Comparison of ENCODE assay signal across 8 cellular contexts in the genomic region with DNA sequence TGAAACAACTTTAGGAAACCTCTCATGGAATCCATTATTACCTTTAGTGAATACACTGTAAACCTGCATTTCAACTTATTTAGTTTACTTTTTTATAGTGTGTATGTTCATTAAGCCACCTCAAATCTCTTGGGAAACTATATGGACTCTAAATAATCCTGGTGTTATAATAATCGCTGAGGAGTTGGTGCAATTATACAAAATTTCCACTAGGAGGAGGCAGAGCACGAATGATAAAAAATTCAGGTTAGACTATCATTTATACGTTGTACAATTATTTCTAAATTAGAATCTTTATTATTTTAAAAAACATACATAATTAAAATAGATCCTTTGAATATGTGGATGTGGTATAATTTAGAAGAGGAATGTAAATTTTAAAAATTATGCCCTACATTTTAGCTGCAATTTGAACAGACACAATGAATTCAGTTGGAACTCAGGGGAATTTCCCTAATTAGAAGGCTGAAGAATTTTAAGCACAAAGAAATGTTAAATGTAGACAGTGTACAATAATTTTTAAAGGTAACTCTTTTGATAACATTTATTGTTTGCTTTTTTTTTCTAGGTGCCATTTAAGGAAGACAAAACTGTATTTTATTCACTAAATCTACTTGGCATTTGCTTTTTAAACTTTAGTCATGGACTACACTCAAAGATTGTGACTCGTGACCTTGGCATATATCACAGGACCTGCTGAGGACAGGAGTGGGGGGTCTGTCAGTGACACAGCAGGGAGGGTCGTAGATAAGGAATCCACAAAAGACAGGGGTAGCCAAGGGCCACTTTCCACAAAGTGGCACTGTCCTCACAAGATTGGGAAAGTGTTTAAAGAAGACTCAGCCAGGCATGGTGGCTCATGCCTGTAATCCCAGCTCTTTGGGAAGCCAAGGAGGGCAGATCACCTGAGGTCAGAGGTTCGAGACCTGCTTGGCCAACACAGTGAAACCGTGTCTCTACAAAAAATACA. TPM values are rescaled to one million over a fixed set of nuclear protein-coding genes. Genes with fewer than 3 reads are reported as not detected.
DNase-seq lines count a peak whose midpoint lies in the region; ATAC-seq, FAIRE-seq and TF ChIP-seq lines count a peak whose summit lies in the region.

No MANE protein-coding gene starts in this region.

- H3K36me3 ChIP-seq in endodermal cell (ENCODE audit: control insufficient read depth, insufficient read depth, low read length) (no peaks in the 10 kb centered on the region), pancreas (no peaks in the 10 kb centered on the region)

- H3K27me3 ChIP-seq in endodermal cell (ENCODE audit: control insufficient read depth, insufficient read depth, low read length, poor library complexity, severe bottlenecking) (peaks cover 6% of the 10 kb centered on the region), pancreas (peaks cover 0 to 4% (median 0%) of the 10 kb centered on the region in 4 donors)

- peak in 3 of 4 donors; percentile 64 to 74 (median 72) for ATAC-seq in pancreas
- ATAC-seq in GM19463 (IDR thresholded peaks at IDR 0.05; ENCODE audit: unreplicated experiment) = no peak
- no peak for ATAC-seq in activated CD8-positive, alpha-beta memory T cell treated with anti-CD3 and anti-CD28 coated beads, Interleukin-2, amount 10 ng/mL, durations not matched to agents 7 days and 5 days
- no peak for ATAC-seq in HG03095 (IDR thresholded peaks at IDR 0.05; ENCODE audit: unreplicated experiment)

- H3K36me3 Mint-ChIP-seq in endodermal cell (ENCODE audit: low read depth) = no peaks in the 10 kb centered on the region
- H3K36me3 Mint-ChIP-seq in activated CD8-positive, alpha-beta memory T cell treated with anti-CD3 and anti-CD28 coated beads, Interleukin-2, amount 10 ng/mL, durations not matched to agents 7 days and 5 days = no peaks in the 10 kb centered on the region

- intact Hi-C loops in pancreas (cut with DNase I) = loop anchor here in 1 of 3 donors (10.0 kb wide), 1 partner anchor 330 kb away; no protein-coding TSS in a partner anchor

- 55 to 76% methylated on average over 4 to 5 of the region's 7 CpGs for WGBS in endodermal cell (ENCODE audit: insufficient coverage in 1 of 2, insufficient read length in 1 of 2), 2 experiments
- 29 to 31% methylated on average over 7 of the region's 7 CpGs for WGBS in pancreas, 2 donors

- H3K9ac ChIP-seq in endodermal cell (ENCODE audit: extremely low read depth, low read length, poor library complexity, severe bottlenecking) = no peak overlapping the region

- TF ChIP-seq CTCF in AG09309 (IDR thresholded peaks at IDR 0.05; ENCODE audit: control insufficient read depth, insufficient read depth, low read depth, low read length, missing control alignments) = peak; percentile 59
- peak; percentile 88 for TF ChIP-seq CTCF in endodermal cell (conservative IDR thresholded peaks at IDR 0.05)
- TF ChIP-seq CTCF in pancreas (IDR thresholded peaks at IDR 0.05) = peak; percentile 43 to 69 (median 67)

- DNase-seq in AG09309 (ENCODE audit: low read depth) (no peak), GM19239 (ENCODE audit: insufficient read length, low spot score) (peak; percentile 25), OCI-M1 (lab: John Stamatoyannopoulos, UW) (peak; percentile 82), endodermal cell (peak; percentile 63), pancreas (no peak)
- DNase-seq in activated CD8-positive, alpha-beta memory T cell treated with anti-CD3 and anti-CD28 coated beads, Interleukin-2, amount 10 ng/mL, durations not matched to agents 7 days and 5 days = no peak

- H3K9me3 Mint-ChIP-seq in endodermal cell = peaks cover 14% of the 10 kb centered on the region
- H3K9me3 Mint-ChIP-seq in activated CD8-positive, alpha-beta memory T cell treated with anti-CD3 and anti-CD28 coated beads, Interleukin-2, amount 10 ng/mL, durations not matched to agents 7 days and 5 days (ENCODE audit: low read depth) = no peaks in the 10 kb centered on the region

- no peaks in the 10 kb centered on the region for H3K9me3 ChIP-seq in endodermal cell (ENCODE audit: control insufficient read depth, low read length)
- H3K9me3 ChIP-seq in pancreas = no peaks in the 10 kb centered on the region

- FAIRE-seq in GM19239 (lab: Jason Lieb, UNC) (no peak), pancreas (lab: Jason Lieb, UNC) (peak; percentile 97)

- no peak overlapping the region for H3K27ac Mint-ChIP-seq in endodermal cell
- H3K27ac Mint-ChIP-seq in activated CD8-positive, alpha-beta memory T cell treated with anti-CD3 and anti-CD28 coated beads, Interleukin-2, amount 10 ng/mL, durations not matched to agents 7 days and 5 days = no peak overlapping the region

- peaks cover 9% of the 10 kb centered on the region for H3K27me3 Mint-ChIP-seq in endodermal cell (ENCODE audit: insufficient read depth)
- peaks cover 30% of the 10 kb centered on the region for H3K27me3 Mint-ChIP-seq in activated CD8-positive, alpha-beta memory T cell treated with anti-CD3 and anti-CD28 coated beads, Interleukin-2, amount 10 ng/mL, durations not matched to agents 7 days and 5 days

- CTCF ChIA-PET in activated CD8-positive, alpha-beta memory T cell treated with anti-CD3 and anti-CD28 coated beads, Interleukin-2, amount 10 ng/mL, durations not matched to agents 7 days and 5 days (lab: Charles Lee) = interaction anchor here (1.5 to 3.2 kb wide), 4 partner anchors 18 to 333 kb away, joined by 4 to 22 read pairs (median 8); no protein-coding TSS in a partner anchor

- H3K4me3 ChIP-seq in AG09309 (ENCODE audit: control insufficient read depth, low read depth, low read length) (no peak overlapping the region), endodermal cell (ENCODE audit: low read length) (no peak overlapping the region), pancreas (no peak overlapping the region)

- H3K4me3 Mint-ChIP-seq in endodermal cell = no peak overlapping the region
- H3K4me3 Mint-ChIP-seq in activated CD8-positive, alpha-beta memory T cell treated with anti-CD3 and anti-CD28 coated beads, Interleukin-2, amount 10 ng/mL, durations not matched to agents 7 days and 5 days = no peak overlapping the region

- peaks cover 11% of the 10 kb centered on the region for H3K4me1 Mint-ChIP-seq in endodermal cell
- H3K4me1 Mint-ChIP-seq in activated CD8-positive, alpha-beta memory T cell treated with anti-CD3 and anti-CD28 coated beads, Interleukin-2, amount 10 ng/mL, durations not matched to agents 7 days and 5 days = no peaks in the 10 kb centered on the region

- H3K27ac ChIP-seq in endodermal cell (ENCODE audit: low read depth, low read length) (no peak overlapping the region), pancreas (no peak overlapping the region)

- H3K4me1 ChIP-seq in endodermal cell (ENCODE audit: control insufficient read depth, insufficient read depth, low read length) (no peaks in the 10 kb centered on the region), pancreas (no peaks in the 10 kb centered on the region)

RNA-seq across cellular contexts. Expression of a gene that starts 45.5 kb away (rescaled TPM):
- 10 to 100 TPM; 22.0 to 27.0 TPM for total RNA-seq in endodermal cell
- 26.2 TPM for polyA plus RNA-seq in endodermal cell (2013, experiment 1 of 2)
- polyA plus RNA-seq in endodermal cell (2013, experiment 2 of 2) = 26.1 TPM
- total RNA-seq in pancreas = 10 to 100 TPM in 3 of 6 donors, 1 to 10 TPM in 3; 7.1 to 15.3 (median 10.3) TPM
- polyA plus RNA-seq in pancreas = 10 to 100 TPM; 14.0 to 23.2 TPM
- total RNA-seq in activated CD8-positive, alpha-beta memory T cell treated with anti-CD3 and anti-CD28 coated beads, Interleukin-2, amount 10 ng/mL, durations not matched to agents 7 days and 5 days = 10 to 100 TPM; 13.6 to 15.2 TPM

RNA-seq across cellular contexts. Expression of a gene that starts 50.6 kb away (rescaled TPM):
- total RNA-seq in endodermal cell = 10 to 100 TPM; 15.0 to 26.0 TPM
- polyA plus RNA-seq in endodermal cell (2013, experiment 1 of 2) = 31.7 TPM
- 26.8 TPM for polyA plus RNA-seq in endodermal cell (2013, experiment 2 of 2)
- 10 to 100 TPM in 4 of 6 donors, 1 to 10 TPM in 2; 9.2 to 14.9 (median 11.9) TPM for total RNA-seq in pancreas
- 10 to 100 TPM; 12.5 to 18.4 TPM for polyA plus RNA-seq in pancreas
- total RNA-seq in activated CD8-positive, alpha-beta memory T cell treated with anti-CD3 and anti-CD28 coated beads, Interleukin-2, amount 10 ng/mL, durations not matched to agents 7 days and 5 days = under 1 TPM; 0.41 to 0.59 TPM

Comparison
In these comparisons a context has a peak if more than half of its experiments do, and no peak if none do; other contexts are left out.
1. DNase-seq: peak in GM19239 (single experiment), OCI-M1 (single experiment) and endodermal cell (single experiment); none in AG09309 (single experiment), pancreas (0 of 6) and activated CD8-positive, alpha-beta memory T cell treated with anti-CD3 and anti-CD28 coated beads, Interleukin-2, amount 10 ng/mL, durations not matched to agents 7 days and 5 days (single experiment).
2. ATAC-seq: peak in pancreas (3 of 4); none in GM19463 (single experiment), activated CD8-positive, alpha-beta memory T cell treated with anti-CD3 and anti-CD28 coated beads, Interleukin-2, amount 10 ng/mL, durations not matched to agents 7 days and 5 days (single experiment) and HG03095 (single experiment).
3. RNA of a gene that starts 50.6 kb away (total RNA-seq): 15.0 to 26.0 TPM in endodermal cell and 9.2 to 14.9 TPM in pancreas; 0.41 to 0.59 TPM in activated CD8-positive, alpha-beta memory T cell treated with anti-CD3 and anti-CD28 coated beads, Interleukin-2, amount 10 ng/mL, durations not matched to agents 7 days and 5 days; every median in the first group is over 4 times any median in the second.
4. Peak in every context shown above with its lines, with median percentiles within 50 percentile points of each other: CTCF ChIP-seq.